ENCODE assay signal across 1 cellular context in the genomic region with DNA sequence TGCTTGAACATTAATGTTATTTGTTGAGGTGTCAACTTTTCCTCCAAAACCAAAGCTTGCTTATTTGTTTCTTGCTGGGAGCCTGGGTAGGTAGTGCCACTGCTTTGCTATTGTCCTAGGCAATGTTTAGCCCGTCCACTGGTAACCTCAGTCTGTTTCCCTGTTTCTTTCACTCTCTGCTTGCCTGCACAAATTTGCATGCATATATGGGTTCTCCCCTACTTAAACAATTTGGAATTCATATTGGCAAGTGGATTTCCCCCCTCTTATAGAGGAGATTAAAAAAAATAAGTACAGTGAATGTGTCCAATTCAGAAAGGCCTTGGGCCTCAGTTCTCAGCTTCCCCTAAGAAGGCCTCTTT.
TF ChIP-seq lines count a peak whose summit lies in the region.

No MANE protein-coding gene starts in this region.

TF ChIP-seq in GM23338, 12 proteins besides CTCF, POLR2A, EP300 and RAD21:
- TF ChIP-seq ZNF462 (CRISPR knock-in tag; IDR thresholded peaks at IDR 0.05) = no peak
- TF ChIP-seq ZNF331 (CRISPR knock-in tag; IDR thresholded peaks at IDR 0.05; ENCODE audit: low read depth) = no peak
- no peak for TF ChIP-seq CREB1 (CRISPR knock-in tag; IDR thresholded peaks at IDR 0.05; ENCODE audit: low read depth)
- TF ChIP-seq NANOG (IDR thresholded peaks at IDR 0.05; ENCODE audit: borderline replicate concordance) = no peak
